Comparison of ENCODE assay signal across 1 cellular context in genomic region chr1:180815188-180815587, GRCh38.
TF ChIP-seq lines count a peak whose summit lies in the region.

No MANE protein-coding gene starts in this region.

TF ChIP-seq in A549, 52 proteins besides CTCF, POLR2A, EP300 and RAD21 (continued from another document):
- TF ChIP-seq USF2 (IDR thresholded peaks at IDR 0.05) (no peak), CBX8 (IDR thresholded peaks at IDR 0.05) (no peak), HOXB5 (CRISPR knock-in tag; IDR thresholded peaks at IDR 0.05) (no peak), TP53 (CRISPR knock-in tag; IDR thresholded peaks at IDR 0.05) (no peak), PHF8 (IDR thresholded peaks at IDR 0.05; ENCODE audit: borderline replicate concordance, low read depth) (no peak), SREBF2 (IDR thresholded peaks at IDR 0.05) (no peak)
